In genomic region chr3:50338989-50339388, GRCh38 we compare ENCODE assay signal across 10 cellular contexts. TPM values are rescaled to one million over a fixed set of nuclear protein-coding genes. Genes with fewer than 3 reads are reported as not detected.
DNase-seq lines count a peak whose midpoint lies in the region; ATAC-seq and TF ChIP-seq lines count a peak whose summit lies in the region.
"Had no signal": no experiment of that assay in that cellular context is flagged by ENCODE, and none has a peak within 500 bp of the region (broad histone marks: within the 10 kb centered on the region; RNA-seq: fewer than 3 reads in every experiment).

No MANE protein-coding gene starts in this region.

- no peak overlapping the region for H3K27ac ChIP-seq in foreskin keratinocyte
- H3K27ac ChIP-seq: SJCRH30 had no signal

- H3K36me3 ChIP-seq in MG63 = peaks cover 21% of the 10 kb centered on the region
- H3K36me3 ChIP-seq: SJCRH30 had no signal

- H3K36me3 Mint-ChIP-seq in activated naive CD8-positive, alpha-beta T cell treated with anti-CD3 and anti-CD28 coated beads, Interleukin-2, amount 10 ng/mL, durations not matched to agents 7 days and 5 days = peaks cover 45% of the 10 kb centered on the region
- no peaks in the 10 kb centered on the region for H3K36me3 Mint-ChIP-seq in naive B cell

- H3K4me1 Mint-ChIP-seq in activated naive CD8-positive, alpha-beta T cell treated with anti-CD3 and anti-CD28 coated beads, Interleukin-2, amount 10 ng/mL, durations not matched to agents 7 days and 5 days = peaks cover 38% of the 10 kb centered on the region
- peaks cover 41 to 70% (median 63%) of the 10 kb centered on the region in 3 donors for H3K4me1 Mint-ChIP-seq in naive B cell

- H3K9me3 ChIP-seq in MG63 = no peaks in the 10 kb centered on the region
- H3K9me3 ChIP-seq: SJCRH30 had no signal

- H3K9me3 Mint-ChIP-seq in activated naive CD8-positive, alpha-beta T cell treated with anti-CD3 and anti-CD28 coated beads, Interleukin-2, amount 10 ng/mL, durations not matched to agents 7 days and 5 days = no peaks in the 10 kb centered on the region
- no peaks in the 10 kb centered on the region for H3K9me3 Mint-ChIP-seq in naive B cell

- TF ChIP-seq CTCF in AG10803 (conservative IDR thresholded peaks at IDR 0.05; ENCODE audit: low read length) (no peak), HFF-Myc (IDR thresholded peaks at IDR 0.05; ENCODE audit: low read depth, low read length, missing control alignments) (no peak), foreskin keratinocyte (conservative IDR thresholded peaks at IDR 0.05) (no peak)

- H3K27ac Mint-ChIP-seq in activated naive CD8-positive, alpha-beta T cell treated with anti-CD3 and anti-CD28 coated beads, Interleukin-2, amount 10 ng/mL, durations not matched to agents 7 days and 5 days = peak overlapping the region; percentile 99
- peak overlapping the region; percentile 97 to 99 (median 98) for H3K27ac Mint-ChIP-seq in naive B cell

- no peaks in the 10 kb centered on the region for H3K27me3 ChIP-seq in MG63
- H3K27me3 ChIP-seq in foreskin keratinocyte = no peaks in the 10 kb centered on the region
- H3K27me3 ChIP-seq: SJCRH30 had no signal

- POLR2A ChIA-PET in activated naive CD8-positive, alpha-beta T cell treated with anti-CD3 and anti-CD28 coated beads, Interleukin-2, amount 10 ng/mL, durations not matched to agents 7 days and 5 days (lab: Charles Lee) = interaction anchor here (0.6 to 10.5 kb wide), 12 partner anchors 10 to 988 kb away, joined by 3 to 439 read pairs (median 36); partner anchors contain the start of genes C3orf18, CISH, CYB561D2 and GNAI2

- H3K4me3 ChIP-seq in AG10803 (ENCODE audit: low read length) = peak overlapping the region; percentile 26
- H3K4me3 ChIP-seq in HFF-Myc (replicated peaks; ENCODE audit: low read depth, low read length) = peak overlapping the region; percentile 97
- no peak overlapping the region for H3K4me3 ChIP-seq in MG63

- ATAC-seq in activated naive CD8-positive, alpha-beta T cell treated with anti-CD3 and anti-CD28 coated beads, Interleukin-2, amount 10 ng/mL, durations not matched to agents 7 days and 5 days (ENCODE audit: low read depth) = no peak
- no peak for ATAC-seq in naive B cell (ENCODE audit: low read depth in 2 of 2)
- ATAC-seq in foreskin keratinocyte = no peak

- peaks cover 9% of the 10 kb centered on the region for H3K4me1 ChIP-seq in foreskin keratinocyte

- H3K4me3 Mint-ChIP-seq in activated naive CD8-positive, alpha-beta T cell treated with anti-CD3 and anti-CD28 coated beads, Interleukin-2, amount 10 ng/mL, durations not matched to agents 7 days and 5 days = peak overlapping the region; percentile 99
- peak overlapping the region; percentile 87 to 97 (median 94) for H3K4me3 Mint-ChIP-seq in naive B cell

- DNase-seq in AG10803 (ENCODE audit: low read depth) (no peak), HFF-Myc (ENCODE audit: extremely low read depth, low read depth) (no peak), naive B cell (no peak), C1 segment of cervical spinal cord (lab: John Stamatoyannopoulos, UW) (no peak), MG63 (no peak), foreskin keratinocyte (no peak), foreskin melanocyte (no peak)
- DNase-seq in activated naive CD8-positive, alpha-beta T cell treated with anti-CD3 and anti-CD28 coated beads, Interleukin-2, amount 10 ng/mL, durations not matched to agents 7 days and 5 days = no peak
- DNase-seq: effector CD4-positive, alpha-beta T cell; SJCRH30 had no signal

- no peaks in the 10 kb centered on the region for H3K27me3 Mint-ChIP-seq in activated naive CD8-positive, alpha-beta T cell treated with anti-CD3 and anti-CD28 coated beads, Interleukin-2, amount 10 ng/mL, durations not matched to agents 7 days and 5 days
- no peaks in the 10 kb centered on the region for H3K27me3 Mint-ChIP-seq in naive B cell

RNA-seq across cellular contexts. Expression of gene RASSF1, which starts 1.6 kb away (rescaled TPM):
- 100 to 1,000 TPM; 183 to 188 TPM for total RNA-seq in activated naive CD8-positive, alpha-beta T cell treated with anti-CD3 and anti-CD28 coated beads, Interleukin-2, amount 10 ng/mL, durations not matched to agents 7 days and 5 days
- polyA plus RNA-seq in naive B cell (ENCODE audit: low read depth in 6 of 6) (100 to 1,000 TPM in 2 of 6 donors, 10 to 100 TPM in 4; 71.9 to 147 (median 89.9) TPM), foreskin keratinocyte (28.5 and 29.4 TPM in 2 replicates)
- 17.5 and 42.0 TPM in 2 replicates for total RNA-seq in MG63 (2014; rRNA removed; shearing (Covaris generic); ENCODE audit: low replicate concordance)
- total RNA-seq in foreskin keratinocyte = 22.1 and 23.8 TPM in 2 replicates

RNA-seq across cellular contexts. Expression of gene ZMYND10, which starts 6.5 kb away (rescaled TPM):
- 1 to 10 TPM; 2.2 to 2.7 TPM for total RNA-seq in activated naive CD8-positive, alpha-beta T cell treated with anti-CD3 and anti-CD28 coated beads, Interleukin-2, amount 10 ng/mL, durations not matched to agents 7 days and 5 days
- under 1 TPM in 1 of 6 donors, not detected in 5; 0.53 TPM for polyA plus RNA-seq in naive B cell (ENCODE audit: low read depth in 6 of 6)
- 0.43 TPM in 1 of 2 replicates, not detected in the other for total RNA-seq in MG63 (2014; rRNA removed; shearing (Covaris generic); ENCODE audit: low replicate concordance)
- 0.44 and 0.46 TPM in 2 replicates for total RNA-seq in foreskin keratinocyte
- polyA plus RNA-seq in foreskin keratinocyte = 0.53 and 0.58 TPM in 2 replicates

RNA-seq across cellular contexts. Expression of gene TUSC2, which starts 11.0 kb away (rescaled TPM):
- total RNA-seq in activated naive CD8-positive, alpha-beta T cell treated with anti-CD3 and anti-CD28 coated beads, Interleukin-2, amount 10 ng/mL, durations not matched to agents 7 days and 5 days = 10 to 100 TPM; 20.2 to 20.8 TPM
- polyA plus RNA-seq in naive B cell (ENCODE audit: low read depth in 6 of 6) (10 to 100 TPM; 39.2 to 60.2 (median 46.3) TPM), foreskin keratinocyte (35.2 and 37.4 TPM in 2 replicates)
- total RNA-seq in MG63 (2014; rRNA removed; shearing (Covaris generic); ENCODE audit: low replicate concordance) = 8.0 and 13.5 TPM in 2 replicates
- total RNA-seq in foreskin keratinocyte = 21.8 and 23.6 TPM in 2 replicates

RNA-seq across cellular contexts. Expression of gene NPRL2, which starts 11.6 kb away (rescaled TPM):
- total RNA-seq in activated naive CD8-positive, alpha-beta T cell treated with anti-CD3 and anti-CD28 coated beads, Interleukin-2, amount 10 ng/mL, durations not matched to agents 7 days and 5 days = 10 to 100 TPM; 55.8 to 58.2 TPM
- 10 to 100 TPM; 17.9 to 31.8 (median 23.7) TPM for polyA plus RNA-seq in naive B cell (ENCODE audit: low read depth in 6 of 6)
- total RNA-seq in MG63 (2014; rRNA removed; shearing (Covaris generic); ENCODE audit: low replicate concordance) = 14.3 and 16.0 TPM in 2 replicates
- 19.4 and 23.9 TPM in 2 replicates for total RNA-seq in foreskin keratinocyte
- polyA plus RNA-seq in foreskin keratinocyte = 18.9 and 22.2 TPM in 2 replicates

RNA-seq across cellular contexts. Expression of gene CYB561D2, which starts 11.7 kb away (rescaled TPM):
- 10 to 100 TPM; 35.0 to 38.9 TPM for total RNA-seq in activated naive CD8-positive, alpha-beta T cell treated with anti-CD3 and anti-CD28 coated beads, Interleukin-2, amount 10 ng/mL, durations not matched to agents 7 days and 5 days
- polyA plus RNA-seq in naive B cell (ENCODE audit: low read depth in 6 of 6) (10 to 100 TPM; 55.4 to 75.9 (median 65.2) TPM), foreskin keratinocyte (26.0 and 27.3 TPM in 2 replicates)
- total RNA-seq in MG63 (2014; rRNA removed; shearing (Covaris generic); ENCODE audit: low replicate concordance) = 21.9 and 35.5 TPM in 2 replicates
- 18.6 and 19.8 TPM in 2 replicates for total RNA-seq in foreskin keratinocyte
